Comparison of ENCODE assay signal across 33 cellular contexts in genomic region chr12:8519208-8519607, GRCh38. TPM values are rescaled to one million over a fixed set of nuclear protein-coding genes. Genes with fewer than 3 reads are reported as not detected.
"Had no signal": no experiment of that assay in that cellular context is flagged by ENCODE, and none has a peak within 500 bp of the region (broad histone marks: within the 10 kb centered on the region; RNA-seq: fewer than 3 reads in every experiment).

No MANE protein-coding gene starts in this region.

- DNase-seq: activated CD4-positive, alpha-beta T cell treated with anti-CD3 and anti-CD28 coated beads for 36 hours; activated CD4-positive, alpha-beta T cell treated with anti-CD3 and anti-CD28 coated beads, Interleukin-2, amount 50 U/mL, for 4 hours; activated CD8-positive, alpha-beta memory T cell treated with anti-CD3 and anti-CD28 coated beads for 24 hours; activated CD8-positive, alpha-beta memory T cell treated with anti-CD3 and anti-CD28 coated beads, Interleukin-2, amount 50 U/mL, for 4 hours; activated naive CD4-positive, alpha-beta T cell; activated T-cell treated with anti-CD3 and anti-CD28 coated beads, Interleukin-2, amount 50 U/mL, for 24 hours; adrenal gland; brain microvascular endothelial cell; caudate nucleus; dermis blood vessel endothelial cell; effector CD8-positive, alpha-beta T cell; erythroblast; foreskin keratinocyte; kidney glomerular epithelial cell; left lung; naive thymus-derived CD8-positive, alpha-beta T cell; sigmoid colon; stimulated activated CD4-positive, alpha-beta T cell treated with anti-CD3 and anti-CD28 coated beads, Interleukin-2, amount 100 ng/mL, for 48 hours; stimulated activated CD8-positive, alpha-beta memory T cell treated with anti-CD3 and anti-CD28 coated beads, Interleukin-4, amount 100 ng/mL, for 48 hours; stimulated activated naive B cell treated with anti-CD40 and anti-IgM and Interleukin-4, amounts not matched to agents 10 μg/mL and 1 μg/mL and 100 μg/mL, for 72 hours; T-helper 9 cell; testis; trophoblast cell had no signal

- H3K4me1 ChIP-seq: adrenal gland, ascending aorta, foreskin keratinocyte, neural progenitor cell, sigmoid colon, testis had no signal

- H3K4me3 Mint-ChIP-seq: activated CD4-positive, alpha-beta T cell treated with anti-CD3 and anti-CD28 coated beads for 36 hours; activated naive CD8-positive, alpha-beta T cell; activated T-cell treated with anti-CD3 and anti-CD28 coated beads, Interleukin-2, amount 50 U/mL, for 24 hours; activated T-helper 17 cell treated with anti-CD3 and anti-CD28 coated beads, Interleukin-2, amount 50 U/mL, for 72 hours; mesothelial cell of epicardium; naive thymus-derived CD8-positive, alpha-beta T cell; neural progenitor cell; stimulated activated naive B cell treated with anti-CD40 and anti-IgM and Interleukin-4, amounts not matched to agents 10 μg/mL and 1 μg/mL and 100 μg/mL, for 72 hours; WTC11 had no signal

- H3K27ac ChIP-seq: adrenal gland, ascending aorta, brain microvascular endothelial cell, foreskin keratinocyte, hepatocyte, neural progenitor cell, sigmoid colon, testis had no signal

- H3K27ac Mint-ChIP-seq: activated CD4-positive, alpha-beta T cell treated with anti-CD3 and anti-CD28 coated beads for 36 hours; activated naive CD8-positive, alpha-beta T cell; activated T-cell treated with anti-CD3 and anti-CD28 coated beads, Interleukin-2, amount 50 U/mL, for 24 hours; activated T-helper 17 cell treated with anti-CD3 and anti-CD28 coated beads, Interleukin-2, amount 50 U/mL, for 72 hours; mesothelial cell of epicardium; naive thymus-derived CD8-positive, alpha-beta T cell; neural progenitor cell; stimulated activated naive B cell treated with anti-CD40 and anti-IgM and Interleukin-4, amounts not matched to agents 10 μg/mL and 1 μg/mL and 100 μg/mL, for 72 hours; WTC11 had no signal

- H3K36me3 Mint-ChIP-seq: activated naive CD8-positive, alpha-beta T cell; mesothelial cell of epicardium; neural progenitor cell; stimulated activated naive B cell treated with anti-CD40 and anti-IgM and Interleukin-4, amounts not matched to agents 10 μg/mL and 1 μg/mL and 100 μg/mL, for 72 hours had no signal

- H3K36me3 ChIP-seq: adrenal gland, ascending aorta, brain microvascular endothelial cell, left lung, neural progenitor cell, sigmoid colon had no signal

- H3K9me3 ChIP-seq: adrenal gland, ascending aorta, sigmoid colon, testis had no signal

- H3K4me1 Mint-ChIP-seq: activated CD4-positive, alpha-beta T cell treated with anti-CD3 and anti-CD28 coated beads for 36 hours; activated T-helper 17 cell treated with anti-CD3 and anti-CD28 coated beads, Interleukin-2, amount 50 U/mL, for 72 hours; mesothelial cell of epicardium; naive thymus-derived CD8-positive, alpha-beta T cell; neural progenitor cell; stimulated activated naive B cell treated with anti-CD40 and anti-IgM and Interleukin-4, amounts not matched to agents 10 μg/mL and 1 μg/mL and 100 μg/mL, for 72 hours; WTC11 had no signal

- H3K4me3 ChIP-seq: adrenal gland, ascending aorta, hepatocyte, left lung, neural progenitor cell, sigmoid colon, smooth muscle cell, testis had no signal

- H3K27me3 ChIP-seq: ascending aorta, brain microvascular endothelial cell, left lung, neural progenitor cell, sigmoid colon, testis had no signal

- H3K9me3 Mint-ChIP-seq: activated T-helper 17 cell treated with anti-CD3 and anti-CD28 coated beads, Interleukin-2, amount 50 U/mL, for 72 hours had no signal

- ATAC-seq: activated CD4-positive, alpha-beta T cell treated with anti-CD3 and anti-CD28 coated beads for 36 hours; activated T-helper 17 cell treated with anti-CD3 and anti-CD28 coated beads, Interleukin-2, amount 50 U/mL, for 72 hours; foreskin keratinocyte; left lung; naive thymus-derived CD8-positive, alpha-beta T cell; stimulated activated naive B cell treated with anti-CD40 and anti-IgM and Interleukin-4, amounts not matched to agents 10 μg/mL and 1 μg/mL and 100 μg/mL, for 72 hours; WTC11 had no signal

RNA-seq across cellular contexts. Expression of gene CLEC4D, which starts 5.9 kb away (rescaled TPM):
- total RNA-seq: activated CD4-positive, alpha-beta T cell treated with anti-CD3 and anti-CD28 coated beads for 36 hours; activated T-helper 17 cell treated with anti-CD3 and anti-CD28 coated beads, Interleukin-2, amount 50 U/mL, for 72 hours; ascending aorta; dermis blood vessel endothelial cell; foreskin keratinocyte; lung microvascular endothelial cell; mesothelial cell of epicardium; naive thymus-derived CD8-positive, alpha-beta T cell; osteoblast; smooth muscle cell had no signal
- polyA plus RNA-seq: foreskin keratinocyte; hepatocyte; naive thymus-derived CD8-positive, alpha-beta T cell; smooth muscle cell had no signal

RNA-seq across cellular contexts. Expression of gene CLEC4E, which starts 21.5 kb away (rescaled TPM):
- total RNA-seq: activated CD4-positive, alpha-beta T cell treated with anti-CD3 and anti-CD28 coated beads for 36 hours; activated T-helper 17 cell treated with anti-CD3 and anti-CD28 coated beads, Interleukin-2, amount 50 U/mL, for 72 hours; ascending aorta; dermis blood vessel endothelial cell; foreskin keratinocyte; hepatocyte; lung microvascular endothelial cell; mesothelial cell of epicardium; naive thymus-derived CD8-positive, alpha-beta T cell; osteoblast; smooth muscle cell; WTC11 had no signal
- polyA plus RNA-seq: foreskin keratinocyte, hepatocyte, smooth muscle cell had no signal
